Comparison of ENCODE assay signal across 1 cellular context in genomic region chr5:132830436-132831094, GRCh38.
TF ChIP-seq lines count a peak whose summit lies in the region.

TSS of gene SHROOM1 (minus strand) at chr5:132830647. CDS start at chr5:132826140, 4,507 bp downstream.

TF ChIP-seq in K562, 482 proteins besides CTCF, POLR2A, EP300 and RAD21 (continued from another document and continues in another):
- TF ChIP-seq, protein P1, sequence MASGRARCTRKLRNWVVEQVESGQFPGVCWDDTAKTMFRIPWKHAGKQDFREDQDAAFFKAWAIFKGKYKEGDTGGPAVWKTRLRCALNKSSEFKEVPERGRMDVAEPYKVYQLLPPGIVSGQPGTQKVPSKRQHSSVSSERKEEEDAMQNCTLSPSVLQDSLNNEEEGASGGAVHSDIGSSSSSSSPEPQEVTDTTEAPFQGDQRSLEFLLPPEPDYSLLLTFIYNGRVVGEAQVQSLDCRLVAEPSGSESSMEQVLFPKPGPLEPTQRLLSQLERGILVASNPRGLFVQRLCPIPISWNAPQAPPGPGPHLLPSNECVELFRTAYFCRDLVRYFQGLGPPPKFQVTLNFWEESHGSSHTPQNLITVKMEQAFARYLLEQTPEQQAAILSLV (tag; IDR thresholded peaks at IDR 0.05): 0 out of 2 replicates have a peak, but pooled peaks have one; percentile 15
- TF ChIP-seq, protein P2, sequence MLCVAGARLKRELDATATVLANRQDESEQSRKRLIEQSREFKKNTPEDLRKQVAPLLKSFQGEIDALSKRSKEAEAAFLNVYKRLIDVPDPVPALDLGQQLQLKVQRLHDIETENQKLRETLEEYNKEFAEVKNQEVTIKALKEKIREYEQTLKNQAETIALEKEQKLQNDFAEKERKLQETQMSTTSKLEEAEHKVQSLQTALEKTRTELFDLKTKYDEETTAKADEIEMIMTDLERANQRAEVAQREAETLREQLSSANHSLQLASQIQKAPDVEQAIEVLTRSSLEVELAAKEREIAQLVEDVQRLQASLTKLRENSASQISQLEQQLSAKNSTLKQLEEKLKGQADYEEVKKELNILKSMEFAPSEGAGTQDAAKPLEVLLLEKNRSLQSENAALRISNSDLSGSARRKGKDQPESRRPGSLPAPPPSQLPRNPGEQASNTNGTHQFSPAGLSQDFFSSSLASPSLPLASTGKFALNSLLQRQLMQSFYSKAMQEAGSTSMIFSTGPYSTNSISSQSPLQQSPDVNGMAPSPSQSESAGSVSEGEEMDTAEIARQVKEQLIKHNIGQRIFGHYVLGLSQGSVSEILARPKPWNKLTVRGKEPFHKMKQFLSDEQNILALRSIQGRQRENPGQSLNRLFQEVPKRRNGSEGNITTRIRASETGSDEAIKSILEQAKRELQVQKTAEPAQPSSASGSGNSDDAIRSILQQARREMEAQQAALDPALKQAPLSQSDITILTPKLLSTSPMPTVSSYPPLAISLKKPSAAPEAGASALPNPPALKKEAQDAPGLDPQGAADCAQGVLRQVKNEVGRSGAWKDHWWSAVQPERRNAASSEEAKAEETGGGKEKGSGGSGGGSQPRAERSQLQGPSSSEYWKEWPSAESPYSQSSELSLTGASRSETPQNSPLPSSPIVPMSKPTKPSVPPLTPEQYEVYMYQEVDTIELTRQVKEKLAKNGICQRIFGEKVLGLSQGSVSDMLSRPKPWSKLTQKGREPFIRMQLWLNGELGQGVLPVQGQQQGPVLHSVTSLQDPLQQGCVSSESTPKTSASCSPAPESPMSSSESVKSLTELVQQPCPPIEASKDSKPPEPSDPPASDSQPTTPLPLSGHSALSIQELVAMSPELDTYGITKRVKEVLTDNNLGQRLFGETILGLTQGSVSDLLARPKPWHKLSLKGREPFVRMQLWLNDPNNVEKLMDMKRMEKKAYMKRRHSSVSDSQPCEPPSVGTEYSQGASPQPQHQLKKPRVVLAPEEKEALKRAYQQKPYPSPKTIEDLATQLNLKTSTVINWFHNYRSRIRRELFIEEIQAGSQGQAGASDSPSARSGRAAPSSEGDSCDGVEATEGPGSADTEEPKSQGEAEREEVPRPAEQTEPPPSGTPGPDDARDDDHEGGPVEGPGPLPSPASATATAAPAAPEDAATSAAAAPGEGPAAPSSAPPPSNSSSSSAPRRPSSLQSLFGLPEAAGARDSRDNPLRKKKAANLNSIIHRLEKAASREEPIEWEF (CRISPR knock-in tag; IDR thresholded peaks at IDR 0.05): no peak
- TF ChIP-seq, protein P3, sequence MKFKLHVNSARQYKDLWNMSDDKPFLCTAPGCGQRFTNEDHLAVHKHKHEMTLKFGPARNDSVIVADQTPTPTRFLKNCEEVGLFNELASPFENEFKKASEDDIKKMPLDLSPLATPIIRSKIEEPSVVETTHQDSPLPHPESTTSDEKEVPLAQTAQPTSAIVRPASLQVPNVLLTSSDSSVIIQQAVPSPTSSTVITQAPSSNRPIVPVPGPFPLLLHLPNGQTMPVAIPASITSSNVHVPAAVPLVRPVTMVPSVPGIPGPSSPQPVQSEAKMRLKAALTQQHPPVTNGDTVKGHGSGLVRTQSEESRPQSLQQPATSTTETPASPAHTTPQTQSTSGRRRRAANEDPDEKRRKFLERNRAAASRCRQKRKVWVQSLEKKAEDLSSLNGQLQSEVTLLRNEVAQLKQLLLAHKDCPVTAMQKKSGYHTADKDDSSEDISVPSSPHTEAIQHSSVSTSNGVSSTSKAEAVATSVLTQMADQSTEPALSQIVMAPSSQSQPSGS (CRISPR knock-in tag; IDR thresholded peaks at IDR 0.05): 0 out of 2 replicates have a peak, but pooled peaks have one; percentile 32
- TF ChIP-seq ZC3H11A (IDR thresholded peaks at IDR 0.05; ENCODE audit: low read depth, low read length) (no peak), MAFK (IDR thresholded peaks at IDR 0.05; ENCODE audit: low read length) (no peak), ZNF217 (CRISPR knock-in tag; IDR thresholded peaks at IDR 0.05) (no peak), RAD51 (IDR thresholded peaks at IDR 0.05; ENCODE audit: borderline replicate concordance, low read depth) (no peak), BCL6 (CRISPR knock-in tag; IDR thresholded peaks at IDR 0.05) (no peak), PML (IDR thresholded peaks at IDR 0.05; ENCODE audit: low read length) (peak; percentile 81), TSC22D4 (tag; IDR thresholded peaks at IDR 0.05) (no peak), NFYB (IDR thresholded peaks at IDR 0.05; ENCODE audit: extremely low read depth, insufficient read length) (no peak), SUPT5H (IDR thresholded peaks at IDR 0.05) (peak; percentile 80), E2F6 (IDR thresholded peaks at IDR 0.05; ENCODE audit: borderline replicate concordance in 1 of 2, extremely low read depth in 1 of 2, insufficient read depth in 1 of 2, insufficient read length in 1 of 2, low read depth in 1 of 2, low read length in 1 of 2, poor library complexity in 1 of 2, severe bottlenecking in 1 of 2) (peak; percentile 72 to 89), REST (CRISPR knock-in tag; IDR thresholded peaks at IDR 0.05; ENCODE audit: low read depth) (peak; percentile 83), HEY1 (CRISPR knock-in tag; IDR thresholded peaks at IDR 0.05; ENCODE audit: borderline replicate concordance) (no peak), ZNF507 (tag; conservative IDR thresholded peaks at IDR 0.05) (no peak), ARID3B (CRISPR knock-in tag; IDR thresholded peaks at IDR 0.05; ENCODE audit: borderline replicate concordance) (0 out of 2 replicates have a peak, but pooled peaks have one; percentile 10), TCF7 (IDR thresholded peaks at IDR 0.05; ENCODE audit: borderline replicate concordance) (no peak), ELK3 (CRISPR knock-in tag; IDR thresholded peaks at IDR 0.05) (no peak), SMAD2 (IDR thresholded peaks at IDR 0.05; ENCODE audit: low read depth, low read length) (no peak)
- TF ChIP-seq, protein P4, sequence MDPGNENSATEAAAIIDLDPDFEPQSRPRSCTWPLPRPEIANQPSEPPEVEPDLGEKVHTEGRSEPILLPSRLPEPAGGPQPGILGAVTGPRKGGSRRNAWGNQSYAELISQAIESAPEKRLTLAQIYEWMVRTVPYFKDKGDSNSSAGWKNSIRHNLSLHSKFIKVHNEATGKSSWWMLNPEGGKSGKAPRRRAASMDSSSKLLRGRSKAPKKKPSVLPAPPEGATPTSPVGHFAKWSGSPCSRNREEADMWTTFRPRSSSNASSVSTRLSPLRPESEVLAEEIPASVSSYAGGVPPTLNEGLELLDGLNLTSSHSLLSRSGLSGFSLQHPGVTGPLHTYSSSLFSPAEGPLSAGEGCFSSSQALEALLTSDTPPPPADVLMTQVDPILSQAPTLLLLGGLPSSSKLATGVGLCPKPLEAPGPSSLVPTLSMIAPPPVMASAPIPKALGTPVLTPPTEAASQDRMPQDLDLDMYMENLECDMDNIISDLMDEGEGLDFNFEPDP (CRISPR knock-in tag; IDR thresholded peaks at IDR 0.05): no peak
- TF ChIP-seq, protein P5, sequence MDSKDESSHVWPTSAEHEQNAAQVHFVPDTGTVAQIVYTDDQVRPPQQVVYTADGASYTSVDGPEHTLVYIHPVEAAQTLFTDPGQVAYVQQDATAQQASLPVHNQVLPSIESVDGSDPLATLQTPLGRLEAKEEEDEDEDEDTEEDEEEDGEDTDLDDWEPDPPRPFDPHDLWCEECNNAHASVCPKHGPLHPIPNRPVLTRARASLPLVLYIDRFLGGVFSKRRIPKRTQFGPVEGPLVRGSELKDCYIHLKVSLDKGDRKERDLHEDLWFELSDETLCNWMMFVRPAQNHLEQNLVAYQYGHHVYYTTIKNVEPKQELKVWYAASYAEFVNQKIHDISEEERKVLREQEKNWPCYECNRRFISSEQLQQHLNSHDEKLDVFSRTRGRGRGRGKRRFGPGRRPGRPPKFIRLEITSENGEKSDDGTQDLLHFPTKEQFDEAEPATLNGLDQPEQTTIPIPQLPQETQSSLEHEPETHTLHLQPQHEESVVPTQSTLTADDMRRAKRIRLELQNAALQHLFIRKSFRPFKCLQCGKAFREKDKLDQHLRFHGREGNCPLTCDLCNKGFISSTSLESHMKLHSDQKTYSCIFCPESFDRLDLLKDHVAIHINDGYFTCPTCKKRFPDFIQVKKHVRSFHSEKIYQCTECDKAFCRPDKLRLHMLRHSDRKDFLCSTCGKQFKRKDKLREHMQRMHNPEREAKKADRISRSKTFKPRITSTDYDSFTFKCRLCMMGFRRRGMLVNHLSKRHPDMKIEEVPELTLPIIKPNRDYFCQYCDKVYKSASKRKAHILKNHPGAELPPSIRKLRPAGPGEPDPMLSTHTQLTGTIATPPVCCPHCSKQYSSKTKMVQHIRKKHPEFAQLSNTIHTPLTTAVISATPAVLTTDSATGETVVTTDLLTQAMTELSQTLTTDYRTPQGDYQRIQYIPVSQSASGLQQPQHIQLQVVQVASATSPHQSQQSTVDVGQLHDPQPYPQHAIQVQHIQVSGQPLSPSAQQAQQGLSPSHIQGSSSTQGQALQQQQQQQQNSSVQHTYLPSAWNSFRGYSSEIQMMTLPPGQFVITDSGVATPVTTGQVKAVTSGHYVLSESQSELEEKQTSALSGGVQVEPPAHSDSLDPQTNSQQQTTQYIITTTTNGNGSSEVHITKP (IDR thresholded peaks at IDR 0.05; ENCODE audit: partially characterized antibody): peak; percentile 97
- TF ChIP-seq, protein P6, sequence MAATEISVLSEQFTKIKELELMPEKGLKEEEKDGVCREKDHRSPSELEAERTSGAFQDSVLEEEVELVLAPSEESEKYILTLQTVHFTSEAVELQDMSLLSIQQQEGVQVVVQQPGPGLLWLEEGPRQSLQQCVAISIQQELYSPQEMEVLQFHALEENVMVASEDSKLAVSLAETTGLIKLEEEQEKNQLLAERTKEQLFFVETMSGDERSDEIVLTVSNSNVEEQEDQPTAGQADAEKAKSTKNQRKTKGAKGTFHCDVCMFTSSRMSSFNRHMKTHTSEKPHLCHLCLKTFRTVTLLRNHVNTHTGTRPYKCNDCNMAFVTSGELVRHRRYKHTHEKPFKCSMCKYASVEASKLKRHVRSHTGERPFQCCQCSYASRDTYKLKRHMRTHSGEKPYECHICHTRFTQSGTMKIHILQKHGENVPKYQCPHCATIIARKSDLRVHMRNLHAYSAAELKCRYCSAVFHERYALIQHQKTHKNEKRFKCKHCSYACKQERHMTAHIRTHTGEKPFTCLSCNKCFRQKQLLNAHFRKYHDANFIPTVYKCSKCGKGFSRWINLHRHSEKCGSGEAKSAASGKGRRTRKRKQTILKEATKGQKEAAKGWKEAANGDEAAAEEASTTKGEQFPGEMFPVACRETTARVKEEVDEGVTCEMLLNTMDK (IDR thresholded peaks at IDR 0.05; ENCODE audit: borderline replicate concordance, insufficient read depth, low read depth, low read length, poor library complexity, severe bottlenecking): peak; percentile 48
